In genomic region chr1:110672753-110673108, GRCh38 we compare ENCODE assay signal across 8 cellular contexts. TPM values are rescaled to one million over a fixed set of nuclear protein-coding genes. Genes with fewer than 3 reads are reported as not detected.
DNase-seq lines count a peak whose midpoint lies in the region; ATAC-seq and TF ChIP-seq lines count a peak whose summit lies in the region.

No MANE protein-coding gene starts in this region.

- no peak overlapping the region for H3K4me3 ChIP-seq in testis

- H3K9me3 ChIP-seq in testis, result no peaks in the 10 kb centered on the region

- no peaks in the 10 kb centered on the region for H3K36me3 ChIP-seq in testis (ENCODE audit: low read depth, missing control alignments)

- intact Hi-C loops in testis (cut with DNase I; ENCODE audit: low total_unique reads), result no loop called here

- no peaks in the 10 kb centered on the region for H3K4me1 ChIP-seq in testis

- TF ChIP-seq POLR2A in testis (IDR thresholded peaks at IDR 0.05) (no peak), erythroblast (IDR thresholded peaks at IDR 0.05; ENCODE audit: low read length) (no peak)

- H3K27me3 ChIP-seq in testis, result no peaks in the 10 kb centered on the region

- peak; percentile 39 for ATAC-seq in HG03439 (IDR thresholded peaks at IDR 0.05; ENCODE audit: unreplicated experiment)

- no peak for TF ChIP-seq CTCF in testis (IDR thresholded peaks at IDR 0.05)

- H3K27ac ChIP-seq in testis, result no peak overlapping the region

- 45 to 54% methylated on average over 4 of the region's 4 CpGs for WGBS in testis, 2 donors

- peak in 5 of 6 experiments; percentile 13 to 85 (median 80) for DNase-seq in stimulated activated naive CD4-positive, alpha-beta T cell (lab: John Stamatoyannopoulos, UW)
- DNase-seq in stimulated activated naive CD4-positive, alpha-beta T cell treated with Interleukin-2 at 50 U/mL for 16 hours (lab: John Stamatoyannopoulos, UW), result no peak
- peak; percentile 64 for DNase-seq in activated effector memory CD4-positive, alpha-beta T cell treated with anti-CD3 and anti-CD28 coated beads, Interleukin-2, amount 50 U/mL, for 16 hours
- peak; percentile 14 for DNase-seq in stimulated activated CD4-positive, alpha-beta T cell treated with anti-CD3 and anti-CD28 coated beads, Interleukin-15, amount 100 ng/mL, for 24 hours
- DNase-seq in testis, result no peak
- DNase-seq in erythroblast (lab: John Stamatoyannopoulos, UW), result no peak
- no peak for DNase-seq in NCI-H128 (lab: John Stamatoyannopoulos, UW; ENCODE audit: unreplicated experiment)

RNA-seq across cellular contexts. Expression of gene KCNA3, which starts 2.0 kb away (rescaled TPM):
- total RNA-seq in testis, result 1 to 10 TPM; 3.4 to 6.7 TPM
- 1.3 TPM for polyA plus RNA-seq in testis (ENCODE audit: insufficient read depth, low read depth, low replicate concordance)

Comparison
In these comparisons a context has a peak if more than half of its experiments do, and no peak if none do; other contexts are left out.
1. DNase-seq: peak in stimulated activated naive CD4-positive, alpha-beta T cell (5 of 6), activated effector memory CD4-positive, alpha-beta T cell treated with anti-CD3 and anti-CD28 coated beads, Interleukin-2, amount 50 U/mL, for 16 hours (single experiment) and stimulated activated CD4-positive, alpha-beta T cell treated with anti-CD3 and anti-CD28 coated beads, Interleukin-15, amount 100 ng/mL, for 24 hours (single experiment); none in stimulated activated naive CD4-positive, alpha-beta T cell treated with Interleukin-2 at 50 U/mL for 16 hours (single experiment), testis (single experiment), erythroblast (0 of 2) and NCI-H128 (single experiment).